17 cellular contexts compared by ENCODE assay signal in the genomic region with DNA sequence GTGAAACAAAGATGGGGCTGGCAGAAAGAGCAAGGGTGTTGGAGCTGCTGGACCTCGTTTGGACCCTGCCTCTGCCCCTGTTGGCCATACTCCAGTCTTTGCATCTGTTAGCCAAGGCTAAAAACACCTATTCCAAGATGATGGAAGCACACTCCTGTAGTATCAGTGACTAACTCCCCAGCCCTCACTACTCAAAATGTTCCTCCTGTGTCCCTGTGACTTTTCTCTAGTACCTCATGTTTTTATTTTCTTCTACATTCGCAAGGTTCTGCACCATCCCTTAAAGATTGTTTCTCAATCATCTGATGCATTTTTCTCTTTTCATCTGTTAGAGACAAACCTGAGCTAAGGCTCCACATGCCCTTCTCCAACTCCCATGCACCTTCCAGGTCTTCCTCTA. TPM values are rescaled to one million over a fixed set of nuclear protein-coding genes. Genes with fewer than 3 reads are reported as not detected.
A peak's percentile ranks its signal among the peaks of the same experiment; 100 is the strongest.
DNase-seq lines count a peak whose midpoint lies in the region; ATAC-seq and TF ChIP-seq lines count a peak whose summit lies in the region.
"Had no signal": no experiment of that assay in that cellular context is flagged by ENCODE, and none has a peak within 500 bp of the region (broad histone marks: within the 10 kb centered on the region; RNA-seq: fewer than 3 reads in every experiment).

No MANE protein-coding gene starts in this region.

- H3K4me3 ChIP-seq in Panc1 (ENCODE audit: low read depth in 2 of 2, low read length in 2 of 2) (no peak overlapping the region), esophagus (ENCODE audit: low read depth in 1 of 2, low read length in 2 of 2) (no peak overlapping the region), smooth muscle cell (no peak overlapping the region), aorta (ENCODE audit: low read length in 2 of 2) (no peak overlapping the region)
- H3K4me3 ChIP-seq: A549, GM23338 had no signal

- H3K4me1 ChIP-seq in Panc1 (ENCODE audit: control insufficient read depth, insufficient read depth, low read length) = peaks cover 45% of the 10 kb centered on the region
- peaks cover 0 to 7% of the 10 kb centered on the region in 2 donors for H3K4me1 ChIP-seq in esophagus (ENCODE audit: control insufficient read depth in 2 of 2, insufficient read depth in 2 of 2, low read length in 1 of 2)
- H3K4me1 ChIP-seq in smooth muscle cell (ENCODE audit: low read depth) = no peaks in the 10 kb centered on the region
- no peaks in the 10 kb centered on the region for H3K4me1 ChIP-seq in aorta (ENCODE audit: control insufficient read depth in 1 of 2, insufficient read depth in 2 of 2, low read length in 2 of 2)
- H3K4me1 ChIP-seq: BE2C had no signal

- CTCF ChIA-PET in Panc1 (lab: Charles Lee) = no interaction called here

- H3K9ac ChIP-seq in smooth muscle cell (ENCODE audit: low read depth) = no peak overlapping the region

- peaks cover 13% of the 10 kb centered on the region for H4K20me1 ChIP-seq in smooth muscle cell (ENCODE audit: low read depth)

- H2AFZ ChIP-seq in smooth muscle cell (ENCODE audit: low read depth) = no peak overlapping the region
- H2AFZ ChIP-seq: GM23338 had no signal

- ATAC-seq in Panc1 = no peak
- ATAC-seq in aorta (ENCODE audit: low FRiP score) = no peak
- ATAC-seq: A549, GM23338, HepG2 had no signal

- TF ChIP-seq CTCF in Panc1 (IDR thresholded peaks at IDR 0.05) = no peak
- TF ChIP-seq CTCF in smooth muscle cell (IDR thresholded peaks at IDR 0.05; ENCODE audit: borderline replicate concordance, insufficient read depth, poor library complexity, severe bottlenecking) = no peak

- POLR2A ChIA-PET in Panc1 (lab: Charles Lee) = no interaction called here

- peaks cover 7% of the 10 kb centered on the region; the same call in 1 of the 2 replicates for H3K9me3 ChIP-seq in Panc1 (ENCODE audit: control insufficient read depth, insufficient read depth, low read depth, low read length)
- H3K9me3 ChIP-seq in esophagus (ENCODE audit: control insufficient read depth in 2 of 2, insufficient read depth in 1 of 2, low read depth in 1 of 2, low read length in 1 of 2) = no peaks in the 10 kb centered on the region
- H3K9me3 ChIP-seq in smooth muscle cell (replicated peaks; ENCODE audit: low read depth) = no peaks in the 10 kb centered on the region
- H3K9me3 ChIP-seq in aorta (ENCODE audit: control insufficient read depth, low read length) = no peaks in the 10 kb centered on the region
- H3K9me3 ChIP-seq: BE2C had no signal

- 72 to 73% methylated on average over 2 of the region's 2 CpGs for WGBS in esophagus, 2 donors
- 95% methylated on average over 2 of the region's 2 CpGs for WGBS in smooth muscle cell (ENCODE audit: low lambda C conversion rate)
- 91 to 93% methylated on average over 2 of the region's 2 CpGs for WGBS in aorta, 2 donors

- intact Hi-C loops in Panc1 (cut with micrococcal nuclease; ENCODE audit: unreplicated experiment) = no loop called here
- intact Hi-C loops in posterior vena cava (cut with DNase I) = no loop called here
- intact Hi-C loops in aorta (cut with DNase I) = no loop called here

- H3K36me3 ChIP-seq in Panc1 (ENCODE audit: control insufficient read depth, insufficient read depth, low read length) = peaks cover 29% of the 10 kb centered on the region
- H3K36me3 ChIP-seq in esophagus (ENCODE audit: control insufficient read depth in 2 of 2, insufficient read depth in 2 of 2, low read length in 1 of 2) = peaks cover 2 to 11% of the 10 kb centered on the region in 2 donors
- no peaks in the 10 kb centered on the region for H3K36me3 ChIP-seq in smooth muscle cell (ENCODE audit: low read depth)
- peaks cover 0 to 6% of the 10 kb centered on the region in 2 donors for H3K36me3 ChIP-seq in aorta (ENCODE audit: control insufficient read depth in 1 of 2, insufficient read depth in 2 of 2, low read length in 1 of 2)
- H3K36me3 ChIP-seq: BE2C had no signal

- peaks cover 53% of the 10 kb centered on the region for H3K79me2 ChIP-seq in smooth muscle cell (ENCODE audit: low read depth)

- peak overlapping the region; percentile 77 for H3K27ac ChIP-seq in Panc1 (ENCODE audit: low read length)
- peak overlapping the region; percentile 47 to 79 for H3K27ac ChIP-seq in esophagus (ENCODE audit: low read depth in 2 of 2, low read length in 1 of 2)
- peak overlapping the region; percentile 65 for H3K27ac ChIP-seq in smooth muscle cell (ENCODE audit: low read depth)
- H3K27ac ChIP-seq in aorta (ENCODE audit: low read depth in 1 of 2, low read length in 2 of 2) = no peak overlapping the region
- H3K27ac ChIP-seq: A549, C4-2B had no signal

- in situ Hi-C loops in Panc1 (cut with HindIII; ENCODE audit: low pct_unique_long_range_greater_than_20kb, low sequenced_read_pairs) = no loop called here

- no peak for DNase-seq in Panc1 (ENCODE audit: low read depth, low spot score)
- DNase-seq in smooth muscle cell (lab: John Stamatoyannopoulos, UW; ENCODE audit: unreplicated experiment) = no peak
- no peak for DNase-seq in posterior vena cava (ENCODE audit: low spot score)
- DNase-seq in COLO668 (lab: John Stamatoyannopoulos, UW; ENCODE audit: unreplicated experiment) = no peak
- no peak for DNase-seq in aorta
- DNase-seq: BE2C; CD4-positive, alpha-beta memory T cell; COR-L47; DMS153; DMS79 treated with DMSO at 0.1 percent for 48 hours; EL; H7 had no signal

- no peak overlapping the region for H3K4me2 ChIP-seq in smooth muscle cell
- H3K4me2 ChIP-seq: A549, GM23338 had no signal

- BruUV-seq in Panc1 (replicated peaks; lab: Mats Ljungman, UMichigan) = no TSS peak

- H3K27me3 ChIP-seq in Panc1 (ENCODE audit: control insufficient read depth, insufficient read depth, low read length) (no peaks in the 10 kb centered on the region), esophagus (ENCODE audit: control insufficient read depth in 1 of 2, insufficient read depth in 2 of 2, low read length in 2 of 2) (no peaks in the 10 kb centered on the region), smooth muscle cell (ENCODE audit: low read depth) (no peaks in the 10 kb centered on the region), aorta (ENCODE audit: control insufficient read depth in 1 of 2, insufficient read depth in 2 of 2, low read length in 1 of 2) (no peaks in the 10 kb centered on the region)
- H3K27me3 ChIP-seq: BE2C had no signal

- no peaks in the 10 kb centered on the region for H3F3A ChIP-seq in smooth muscle cell (ENCODE audit: low read depth)

RNA-seq across cellular contexts. Expression of a gene that starts 8.9 kb away (rescaled TPM):
- total RNA-seq in Panc1 (2021; ENCODE audit: unreplicated experiment) = 348 TPM
- polyA plus RNA-seq in Panc1 (2012; ENCODE audit: insufficient read length) = 249 TPM
- 100 to 1,000 TPM; 680 to 740 TPM for polyA plus RNA-seq in esophagus
- total RNA-seq in smooth muscle cell = 207 and 237 TPM in 2 replicates
- polyA plus RNA-seq in smooth muscle cell = 70.9 and 187 TPM in 2 replicates
- total RNA-seq in posterior vena cava = 10 to 100 TPM in 1 of 2 donors, 1 to 10 TPM in 1; 8.8 to 14.7 TPM
- 10 to 100 TPM; 14.8 to 16.9 TPM for total RNA-seq in aorta
- 10 to 100 TPM; 13.6 to 15.9 TPM for polyA plus RNA-seq in aorta

Comparison
In these comparisons a context has a peak if more than half of its experiments do, and no peak if none do; other contexts are left out.
1. H3K27ac ChIP-seq: peak in Panc1 (single experiment), esophagus (2 of 2) and smooth muscle cell (single experiment); none in aorta (0 of 2).
2. RNA of a gene that starts 8.9 kb away (total RNA-seq): 348 TPM in Panc1 (single experiment) and 207 to 237 TPM in smooth muscle cell; 14.8 to 16.9 TPM in aorta and 8.8 to 14.7 TPM in posterior vena cava; every median in the first group is over 10 times any median in the second.